In the genomic region with DNA sequence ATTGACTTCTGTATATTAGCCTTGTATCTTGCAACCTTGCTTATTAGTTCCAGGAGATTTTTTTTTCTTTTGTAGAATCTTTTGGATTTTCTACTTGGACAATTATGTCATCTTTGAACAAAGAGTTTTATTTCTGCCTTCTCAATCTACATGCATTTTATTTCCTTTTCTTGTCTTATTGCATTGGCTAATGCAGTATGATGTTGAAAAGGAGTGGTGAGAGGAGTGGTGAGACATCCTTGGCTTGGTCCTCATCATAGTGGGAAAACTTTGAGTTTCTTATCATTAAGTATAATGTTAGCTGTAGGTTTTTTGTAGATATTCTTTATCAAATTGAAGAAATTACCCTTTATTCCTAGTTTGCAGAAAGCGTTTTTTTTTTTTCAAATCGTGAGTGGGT, we compare ENCODE assay signal across 20 cellular contexts.
A peak's percentile ranks its signal among the peaks of the same experiment; 100 is the strongest.
DNase-seq lines count a peak whose midpoint lies in the region; ATAC-seq, FAIRE-seq and TF ChIP-seq lines count a peak whose summit lies in the region.
"Had no signal": no experiment of that assay in that cellular context is flagged by ENCODE, and none has a peak within 500 bp of the region (broad histone marks: within the 10 kb centered on the region; RNA-seq: fewer than 3 reads in every experiment).

No MANE protein-coding gene starts in this region.

- H3K23ac ChIP-seq in H1 (ENCODE audit: insufficient read length), result no peak overlapping the region

- POLR2A ChIA-PET in HepG2 (lab: Yijun Ruan, JAX) (no interaction called here), H1 (lab: Charles Lee; ENCODE audit: partially characterized antibody) (no interaction called here)

- TF ChIP-seq RAD21 in HepG2 (CRISPR knock-in tag; IDR thresholded peaks at IDR 0.05) (no peak), H1 (IDR thresholded peaks at IDR 0.05 in 1 of 2, conservative IDR thresholded peaks at IDR 0.05 in 1 of 2; ENCODE audit: low read depth in 2 of 2, low read length in 2 of 2) (no peak)

- WGBS in HepG2 (ENCODE audit: low lambda C conversion rate), result 1% methylated on average over 2 of the region's 2 CpGs
- 28% methylated on average over 2 of the region's 2 CpGs for WGBS in right lobe of liver (ENCODE audit: insufficient coverage, low coverage, low lambda C conversion rate, missing lambda C conversion rate)
- WGBS in H1 (ENCODE audit: extremely low coverage in 1 of 2, insufficient coverage in 1 of 2, insufficient read length in 1 of 2, insufficient replicate concordance in 2 of 2, low coverage in 1 of 2, low lambda C conversion rate in 2 of 2, missing lambda C conversion rate in 1 of 2), 2 experiments, result 79% methylated on average over 2 of the region's 2 CpGs; no CpG with 5 or more reads in 1 of the 2 experiments

- H2BK20ac ChIP-seq in H1 (ENCODE audit: low read length), result no peak overlapping the region

- no peak overlapping the region for H3K56ac ChIP-seq in H1 (replicated peaks; ENCODE audit: insufficient read length, low read depth, low read length)

- H2BK5ac ChIP-seq in H1 (ENCODE audit: low read depth, low read length), result no peak overlapping the region

- no peaks in the 10 kb centered on the region for H3K79me1 ChIP-seq in H1 (ENCODE audit: low read depth, low read length)

- H3K9ac ChIP-seq in HepG2 (ENCODE audit: insufficient read depth, low read depth, low read length) (no peak overlapping the region), H1 (replicated peaks in 1 of 4; ENCODE audit: extremely low read depth in 1 of 4, low read depth in 3 of 4, low read length in 3 of 4) (no peak overlapping the region)
- H3K9ac ChIP-seq: BLaER1 treated with 17β-estradiol and CSF1 and Interleukin-3, amounts not matched to agents 10 nM and 100 nM had no signal

- no peak for ATAC-seq in HepG2
- ATAC-seq in right lobe of liver, result no peak
- ATAC-seq in GM21737 (IDR thresholded peaks at IDR 0.05; ENCODE audit: unreplicated experiment), result no peak
- ATAC-seq: A549; CD8-positive, alpha-beta T cell had no signal

- H2AFZ ChIP-seq in HepG2 (ENCODE audit: low read length), result no peak overlapping the region
- no peak overlapping the region for H2AFZ ChIP-seq in H1 (ENCODE audit: low read length)

- no peak for TF ChIP-seq EP300 in HepG2 (IDR thresholded peaks at IDR 0.05; ENCODE audit: low read depth in 2 of 2, low read length in 2 of 2)
- no peak for TF ChIP-seq EP300 in HepG2 (CRISPR knock-in tag; IDR thresholded peaks at IDR 0.05; ENCODE audit: borderline replicate concordance)
- no peak for TF ChIP-seq EP300 in H1 (IDR thresholded peaks at IDR 0.05; ENCODE audit: borderline replicate concordance in 1 of 2, low read depth in 2 of 2, low read length in 2 of 2)

- H3K4me3 ChIP-seq in HepG2 (replicated peaks in 1 of 3; ENCODE audit: insufficient read depth in 1 of 3, low read depth in 2 of 3, low read length in 3 of 3), result no peak overlapping the region
- no peak overlapping the region for H3K4me3 ChIP-seq in right lobe of liver
- H3K4me3 ChIP-seq in H1 (ENCODE audit: extremely low read depth in 1 of 4, insufficient read depth in 2 of 4, low read depth in 3 of 4, low read length in 4 of 4), result no peak overlapping the region
- H3K4me3 ChIP-seq: A549; BLaER1 treated with 17β-estradiol and CSF1 and Interleukin-3, amounts not matched to agents 10 nM and 100 nM had no signal

- no peak overlapping the region for H4K91ac ChIP-seq in H1 (replicated peaks; ENCODE audit: insufficient read length, low read length)

- no peak for TF ChIP-seq CTCF in HepG2 (CRISPR knock-in tag; IDR thresholded peaks at IDR 0.05)
- no peak for TF ChIP-seq CTCF in right lobe of liver (IDR thresholded peaks at IDR 0.05)
- TF ChIP-seq CTCF in H1 (IDR thresholded peaks at IDR 0.05; ENCODE audit: control extremely low read depth in 1 of 3, insufficient read depth in 1 of 3, low read depth in 1 of 3, low read length in 3 of 3), result no peak

- H2BK120ac ChIP-seq in H1 (replicated peaks; ENCODE audit: low read depth, low read length), result no peak overlapping the region

- no peak overlapping the region for H2BK15ac ChIP-seq in H1 (ENCODE audit: low read length)

- H4K20me1 ChIP-seq in HepG2 (ENCODE audit: insufficient read depth, low read length) (no peaks in the 10 kb centered on the region), H1 (replicated peaks in 1 of 2; ENCODE audit: control insufficient read depth in 1 of 2, insufficient read depth in 2 of 2, low read length in 2 of 2) (no peaks in the 10 kb centered on the region)
- H4K20me1 ChIP-seq: BLaER1 treated with 17β-estradiol and CSF1 and Interleukin-3, amounts not matched to agents 10 nM and 100 nM had no signal

- H3K9me3 ChIP-seq in HepG2 (ENCODE audit: low read length) (peaks cover 46% of the 10 kb centered on the region), right lobe of liver (peaks cover 0 to 15% (median 0%) of the 10 kb centered on the region in 4 donors), H1 (ENCODE audit: insufficient read depth in 2 of 2, low read depth in 1 of 2, low read length in 1 of 2) (peaks cover 23 to 36% of the 10 kb centered on the region in 2 experiments)

- H3K4me1 ChIP-seq in HepG2 (ENCODE audit: insufficient read depth, low read length), result no peaks in the 10 kb centered on the region
- H3K4me1 ChIP-seq in right lobe of liver, result no peaks in the 10 kb centered on the region
- H3K4me1 ChIP-seq in H1 (replicated peaks in 1 of 4; ENCODE audit: control insufficient read depth in 3 of 4, insufficient read depth in 4 of 4, low read length in 3 of 4), result no peaks in the 10 kb centered on the region
- H3K4me1 ChIP-seq: A549, Caco-2 had no signal

- H3K4ac ChIP-seq in H1 (replicated peaks; ENCODE audit: insufficient read length, low read depth, low read length), result no peak overlapping the region

- FAIRE-seq in HepG2 (lab: Jason Lieb, UNC), result no peak
- no peak for FAIRE-seq in H1 (lab: Jason Lieb, UNC)
- FAIRE-seq: D721Med, G401.6, GM12891, GM19239 had no signal

- no peaks in the 10 kb centered on the region for H3K23me2 ChIP-seq in H1 (ENCODE audit: low read depth, low read length)

- H2AK5ac ChIP-seq in H1 (ENCODE audit: low read depth, low read length), result no peak overlapping the region

- no peak overlapping the region for H3K18ac ChIP-seq in H1 (ENCODE audit: extremely low read depth, low read length)

- DNase-seq in HepG2 (ENCODE audit: low spot score) (no peak), right lobe of liver (no peak), H1 (ENCODE audit: low read depth in 1 of 2, low spot score in 2 of 2) (no peak), medulla oblongata (ENCODE audit: extremely low spot score) (no peak)
- DNase-seq: AML-193; Caco-2; Calu3; CD4-positive, alpha-beta T cell; CD8-positive, alpha-beta T cell; DMS79 treated with DMSO at 0.1 percent for 48 hours; GF-D8 had no signal

- H3K4me2 ChIP-seq in HepG2 (ENCODE audit: low read depth, low read length), result no peak overlapping the region
- H3K4me2 ChIP-seq in H1 (ENCODE audit: insufficient read depth in 1 of 2, low read depth in 2 of 2, low read length in 2 of 2), result no peak overlapping the region
- H3K4me2 ChIP-seq: A549; BLaER1 treated with 17β-estradiol and CSF1 and Interleukin-3, amounts not matched to agents 10 nM and 100 nM had no signal

- in situ Hi-C loops in HepG2 (cut with HindIII; ENCODE audit: extremely low pct_ligation_motif_present, low pct_unique_long_range_greater_than_20kb), result no loop called here

- no peak overlapping the region for H2BK12ac ChIP-seq in H1 (ENCODE audit: low read depth, low read length)

- H3K36me3 ChIP-seq in HepG2 (replicated peaks in 1 of 2; ENCODE audit: control insufficient read depth in 1 of 2, insufficient read depth in 2 of 2, low read length in 2 of 2), result no peaks in the 10 kb centered on the region
- H3K36me3 ChIP-seq in right lobe of liver, result no peaks in the 10 kb centered on the region
- no peaks in the 10 kb centered on the region for H3K36me3 ChIP-seq in H1 (ENCODE audit: control insufficient read depth in 2 of 4, insufficient read depth in 4 of 4, low read length in 3 of 4)

- intact Hi-C loops in HepG2 (cut with micrococcal nuclease; ENCODE audit: unreplicated experiment), result no loop called here
- intact Hi-C loops in right lobe of liver (cut with DNase I), result no loop called here

- H3K27me3 ChIP-seq in HepG2 (ENCODE audit: control insufficient read depth in 1 of 2, insufficient read depth in 2 of 2, low read length in 2 of 2) (no peaks in the 10 kb centered on the region; a peak in 1 of 5 replicates), right lobe of liver (no peaks in the 10 kb centered on the region), H1 (replicated peaks in 1 of 4; ENCODE audit: control insufficient read depth in 3 of 4, extremely low read depth in 1 of 4, insufficient read depth in 3 of 4, low read length in 3 of 4) (peaks cover 0 to 1% (median 0%) of the 10 kb centered on the region in 4 experiments; a peak in 1 of 7 replicates)
- H3K27me3 ChIP-seq: BLaER1 treated with 17β-estradiol and CSF1 and Interleukin-3, amounts not matched to agents 10 nM and 100 nM had no signal

- H3K27ac ChIP-seq in HepG2 (ENCODE audit: extremely low read length, insufficient read depth, low read length) (no peak overlapping the region), right lobe of liver (no peak overlapping the region), H1 (ENCODE audit: low read depth, low read length) (no peak overlapping the region)
- H3K27ac ChIP-seq: 22Rv1; A549; BLaER1 treated with 17β-estradiol and CSF1 and Interleukin-3, amounts not matched to agents 10 nM and 100 nM; C4-2B had no signal

- H3K14ac ChIP-seq in H1 (ENCODE audit: insufficient read length), result no peak overlapping the region

- TF ChIP-seq POLR2A in HepG2 (IDR thresholded peaks at IDR 0.05; ENCODE audit: insufficient read depth in 1 of 2, low read depth in 2 of 2, low read length in 2 of 2) (no peak), right lobe of liver (IDR thresholded peaks at IDR 0.05) (no peak), H1 (IDR thresholded peaks at IDR 0.05; ENCODE audit: control extremely low read depth in 1 of 2, low read depth in 2 of 2, low read length in 2 of 2) (no peak)

- CTCF ChIA-PET in HepG2 (lab: Yijun Ruan, JAX; ENCODE audit: low intra/inter-chr PET ratio, low total read pairs) (no interaction called here), H1 (lab: Charles Lee; ENCODE audit: partially characterized antibody) (interaction anchor here (0.7 to 0.9 kb wide), 2 partner anchors 20 to 174 kb away, joined by 3 to 5 read pairs; no protein-coding TSS in a partner anchor)

- H3K79me2 ChIP-seq in HepG2 (ENCODE audit: insufficient read depth, low read length) (no peaks in the 10 kb centered on the region), H1 (ENCODE audit: control insufficient read depth in 1 of 2, insufficient read depth in 2 of 2, low read length in 2 of 2) (no peaks in the 10 kb centered on the region)

- H4K5ac ChIP-seq in H1 (ENCODE audit: insufficient read length, low read depth, low read length), result no peak overlapping the region

- no TSS peak for BruUV-seq in HepG2 (replicated peaks; lab: Mats Ljungman, UMichigan)

- H4K8ac ChIP-seq in H1 (ENCODE audit: extremely low read depth, insufficient read depth, low read length), result no peak overlapping the region

TF ChIP-seq in H1, 55 proteins besides CTCF, POLR2A, EP300 and RAD21:
- no peak for TF ChIP-seq SRF (IDR thresholded peaks at IDR 0.05; ENCODE audit: low read depth, low read length)
- 0 out of 2 replicates have a peak, but pooled peaks have one; percentile 28 for TF ChIP-seq KDM1A (IDR thresholded peaks at IDR 0.05; ENCODE audit: borderline replicate concordance, low read length)

Comparison
In these comparisons a context has a peak if more than half of its experiments do, and no peak if none do; other contexts are left out.
1. Of the 41 proteins assayed by ChIP-seq in both HepG2 and H1: peak only in HepG2: none; only in H1: KDM1A; in both: none; in neither: 40.